ENCODE assay signal across 43 cellular contexts in genomic region chr7:139531094-139531493, GRCh38. TPM values are rescaled to one million over a fixed set of nuclear protein-coding genes. Genes with fewer than 3 reads are reported as not detected.
"Had no signal": no experiment of that assay in that cellular context is flagged by ENCODE, and none has a peak within 500 bp of the region (broad histone marks: within the 10 kb centered on the region; RNA-seq: fewer than 3 reads in every experiment).

No MANE protein-coding gene starts in this region.

- H3K9me3 Mint-ChIP-seq: activated naive CD4-positive, alpha-beta T cell treated with anti-CD3 and anti-CD28 coated beads for 36 hours; activated naive CD4-positive, alpha-beta T cell treated with anti-CD3 and anti-CD28 coated beads, Interleukin-2, amount 10 ng/mL, durations not matched to agents 7 days and 5 days; activated naive CD4-positive, alpha-beta T cell treated with anti-CD3 and anti-CD28 coated beads, Interleukin-2, amount 50 U/mL, for 24 hours; activated naive CD8-positive, alpha-beta T cell treated with anti-CD3 and anti-CD28 coated beads, Interleukin-2, amount 10 ng/mL, durations not matched to agents 7 days and 5 days; activated naive CD8-positive, alpha-beta T cell treated with anti-CD3 and anti-CD28 coated beads, Interleukin-2, amount 50 U/mL, for 24 hours; activated T-cell treated with anti-CD3 and anti-CD28 coated beads, Interleukin-2, amount 50 U/mL, for 24 hours; activated T-cell treated with anti-CD3 and anti-CD28 coated beads, Interleukin-2, amount 50 U/mL, for 4 hours; activated T-helper 1 cell treated with anti-CD3 and anti-CD28 coated beads, Interleukin-12 subunit alpha, Interleukin-12 subunit beta, Interleukin-2, Interleukin-4 antibody, amounts not matched to agents 30 ng/mL and 10 ng/mL and 1 ng/mL, durations not matched to agents 14 hours and 24 hours and 36 hours; activated T-helper 17 cell treated with anti-CD3 and anti-CD28 coated beads, Interleukin-2, amount 50 U/mL, for 72 hours; activated T-helper 2 cell treated with anti-CD3 and anti-CD28 coated beads, Interferon-gamma antibody, Interleukin-2, Interleukin-4, amounts not matched to agents 10 μg/mL and 5 μg/mL and 100 μg/mL, durations not matched to agents 14 hours and 24 hours and 36 hours; central memory CD8-positive, alpha-beta T cell had no signal

- ATAC-seq: activated naive CD4-positive, alpha-beta T cell treated with anti-CD3 and anti-CD28 coated beads, Interleukin-2, amount 50 U/mL, for 72 hours; activated naive CD8-positive, alpha-beta T cell treated with anti-CD3 and anti-CD28 coated beads, Interleukin-2, amount 50 U/mL, for 24 hours; activated T-cell treated with anti-CD3 and anti-CD28 coated beads, Interleukin-2, amount 50 U/mL, for 4 hours; activated T-cell treated with anti-CD3 and anti-CD28 coated beads, Interleukin-2, amount 50 U/mL, for 72 hours; activated T-helper 17 cell treated with anti-CD3 and anti-CD28 coated beads, Interleukin-2, amount 50 U/mL, for 72 hours; body of pancreas had no signal

- H3K27me3 ChIP-seq: adrenal gland, ascending aorta, body of pancreas, breast epithelium had no signal

- H3K4me1 Mint-ChIP-seq: activated T-helper 17 cell treated with anti-CD3 and anti-CD28 coated beads, Interleukin-2, amount 50 U/mL, for 72 hours; brain had no signal

- H3K27ac ChIP-seq: adrenal gland, ascending aorta, body of pancreas, brain microvascular endothelial cell, breast epithelium, cardiac muscle cell had no signal

- H3K27me3 Mint-ChIP-seq: activated naive CD8-positive, alpha-beta T cell had no signal

- H3K9me3 ChIP-seq: adrenal gland, ascending aorta, body of pancreas, breast epithelium had no signal

- H3K36me3 Mint-ChIP-seq: activated naive CD4-positive, alpha-beta T cell treated with anti-CD3 and anti-CD28 coated beads, Interleukin-2, amount 10 ng/mL, durations not matched to agents 7 days and 5 days; activated naive CD4-positive, alpha-beta T cell treated with anti-CD3 and anti-CD28 coated beads, Interleukin-2, amount 50 U/mL, for 24 hours; activated naive CD8-positive, alpha-beta T cell treated with anti-CD3 and anti-CD28 coated beads for 36 hours; activated naive CD8-positive, alpha-beta T cell treated with anti-CD3 and anti-CD28 coated beads, Interleukin-2, amount 10 ng/mL, durations not matched to agents 7 days and 5 days; brain had no signal

- DNase-seq: activated effector memory CD4-positive, alpha-beta T cell treated with anti-CD3 and anti-CD28 coated beads, Interleukin-2, amount 50 U/mL, for 16 hours; activated effector memory CD4-positive, alpha-beta T cell treated with Interleukin-2 at 50 U/mL for 16 hours; activated gamma-delta T cell; activated gamma-delta T cell treated with Interleukin-2 at 50 U/mL for 16 hours; activated naive CD4-positive, alpha-beta T cell; activated naive CD4-positive, alpha-beta T cell treated with anti-CD3 and anti-CD28 coated beads for 36 hours; activated naive CD4-positive, alpha-beta T cell treated with anti-CD3 and anti-CD28 coated beads, Interleukin-2, amount 10 ng/mL, durations not matched to agents 7 days and 5 days; activated naive CD4-positive, alpha-beta T cell treated with anti-CD3 and anti-CD28 coated beads, Interleukin-2, amount 50 U/mL, for 16 hours; activated naive CD4-positive, alpha-beta T cell treated with Interleukin-2 at 50 U/mL for 16 hours; activated naive CD8-positive, alpha-beta T cell treated with anti-CD3 and anti-CD28 coated beads for 36 hours; activated naive CD8-positive, alpha-beta T cell treated with anti-CD3 and anti-CD28 coated beads, Interleukin-2, amount 10 ng/mL, durations not matched to agents 7 days and 5 days; activated naive CD8-positive, alpha-beta T cell treated with anti-CD3 and anti-CD28 coated beads, Interleukin-2, amount 50 U/mL, for 24 hours; activated T-cell treated with anti-CD3 and anti-CD28 coated beads, Interleukin-2, amount 50 U/mL, for 1 hour; activated T-cell treated with anti-CD3 and anti-CD28 coated beads, Interleukin-2, amount 50 U/mL, for 24 hours; activated T-cell treated with anti-CD3 and anti-CD28 coated beads, Interleukin-2, amount 50 U/mL, for 4 hours; activated T-cell treated with anti-CD3 and anti-CD28 coated beads, Interleukin-2, amount 50 U/mL, for 48 hours; activated T-cell treated with anti-CD3 and anti-CD28 coated beads, Interleukin-2, amount 50 U/mL, for 72 hours; adrenal gland; amniotic stem cell; amygdala; anterior cingulate cortex; aorta; body of pancreas; brain microvascular endothelial cell; caudate nucleus; central memory CD4-positive, alpha-beta T cell; cerebellar nuclear complex had no signal

- FAIRE-seq: astrocyte, bronchial epithelial cell had no signal

- H3K36me3 ChIP-seq: adrenal gland, ascending aorta, brain microvascular endothelial cell, breast epithelium, cardiac muscle cell had no signal

- H3K4me3 Mint-ChIP-seq: activated naive CD4-positive, alpha-beta T cell treated with anti-CD3 and anti-CD28 coated beads for 36 hours; activated naive CD4-positive, alpha-beta T cell treated with anti-CD3 and anti-CD28 coated beads, Interleukin-2, amount 10 ng/mL, durations not matched to agents 7 days and 5 days; activated naive CD4-positive, alpha-beta T cell treated with anti-CD3 and anti-CD28 coated beads, Interleukin-2, amount 50 U/mL, for 24 hours; activated naive CD8-positive, alpha-beta T cell; activated naive CD8-positive, alpha-beta T cell treated with anti-CD3 and anti-CD28 coated beads for 36 hours; activated naive CD8-positive, alpha-beta T cell treated with anti-CD3 and anti-CD28 coated beads, Interleukin-2, amount 10 ng/mL, durations not matched to agents 7 days and 5 days; activated naive CD8-positive, alpha-beta T cell treated with anti-CD3 and anti-CD28 coated beads, Interleukin-2, amount 50 U/mL, for 24 hours; activated T-cell treated with anti-CD3 and anti-CD28 coated beads, Interleukin-2, amount 50 U/mL, for 24 hours; activated T-cell treated with anti-CD3 and anti-CD28 coated beads, Interleukin-2, amount 50 U/mL, for 4 hours; activated T-cell treated with anti-CD3 and anti-CD28 coated beads, Interleukin-2, amount 50 U/mL, for 72 hours; activated T-helper 1 cell treated with anti-CD3 and anti-CD28 coated beads, Interleukin-12 subunit alpha, Interleukin-12 subunit beta, Interleukin-2, Interleukin-4 antibody, amounts not matched to agents 30 ng/mL and 10 ng/mL and 1 ng/mL, durations not matched to agents 14 hours and 24 hours and 36 hours; activated T-helper 17 cell treated with anti-CD3 and anti-CD28 coated beads, Interleukin-2, amount 50 U/mL, for 72 hours; brain; central memory CD8-positive, alpha-beta T cell had no signal

- H3K27ac Mint-ChIP-seq: activated naive CD4-positive, alpha-beta T cell treated with anti-CD3 and anti-CD28 coated beads for 36 hours; activated naive CD4-positive, alpha-beta T cell treated with anti-CD3 and anti-CD28 coated beads, Interleukin-2, amount 10 ng/mL, durations not matched to agents 7 days and 5 days; activated naive CD4-positive, alpha-beta T cell treated with anti-CD3 and anti-CD28 coated beads, Interleukin-2, amount 50 U/mL, for 24 hours; activated naive CD4-positive, alpha-beta T cell treated with anti-CD3 and anti-CD28 coated beads, Interleukin-2, amount 50 U/mL, for 72 hours; activated naive CD8-positive, alpha-beta T cell; activated naive CD8-positive, alpha-beta T cell treated with anti-CD3 and anti-CD28 coated beads for 36 hours; activated naive CD8-positive, alpha-beta T cell treated with anti-CD3 and anti-CD28 coated beads, Interleukin-2, amount 10 ng/mL, durations not matched to agents 7 days and 5 days; activated naive CD8-positive, alpha-beta T cell treated with anti-CD3 and anti-CD28 coated beads, Interleukin-2, amount 50 U/mL, for 24 hours; activated T-cell treated with anti-CD3 and anti-CD28 coated beads, Interleukin-2, amount 50 U/mL, for 24 hours; activated T-cell treated with anti-CD3 and anti-CD28 coated beads, Interleukin-2, amount 50 U/mL, for 72 hours; activated T-helper 1 cell treated with anti-CD3 and anti-CD28 coated beads, Interleukin-12 subunit alpha, Interleukin-12 subunit beta, Interleukin-2, Interleukin-4 antibody, amounts not matched to agents 30 ng/mL and 10 ng/mL and 1 ng/mL, durations not matched to agents 14 hours and 24 hours and 36 hours; activated T-helper 17 cell treated with anti-CD3 and anti-CD28 coated beads, Interleukin-2, amount 50 U/mL, for 72 hours; activated T-helper 2 cell treated with anti-CD3 and anti-CD28 coated beads, Interferon-gamma antibody, Interleukin-2, Interleukin-4, amounts not matched to agents 10 μg/mL and 5 μg/mL and 100 μg/mL, durations not matched to agents 14 hours and 24 hours and 36 hours; brain had no signal

- H3K4me1 ChIP-seq: adrenal gland, ascending aorta, body of pancreas, breast epithelium had no signal

- H3K4me3 ChIP-seq: adrenal gland, ascending aorta, body of pancreas, breast epithelium, cardiac muscle cell had no signal

RNA-seq across cellular contexts. Expression of gene CLEC2L, which starts 7.6 kb away (rescaled TPM):
- total RNA-seq: activated naive CD4-positive, alpha-beta T cell treated with anti-CD3 and anti-CD28 coated beads for 36 hours; activated naive CD4-positive, alpha-beta T cell treated with anti-CD3 and anti-CD28 coated beads, Interleukin-2, amount 50 U/mL, for 72 hours; activated naive CD8-positive, alpha-beta T cell treated with anti-CD3 and anti-CD28 coated beads for 36 hours; activated naive CD8-positive, alpha-beta T cell treated with anti-CD3 and anti-CD28 coated beads, Interleukin-2, amount 10 ng/mL, durations not matched to agents 7 days and 5 days; activated T-cell treated with anti-CD3 and anti-CD28 coated beads, Interleukin-2, amount 50 U/mL, for 4 hours; activated T-cell treated with anti-CD3 and anti-CD28 coated beads, Interleukin-2, amount 50 U/mL, for 72 hours; activated T-helper 1 cell treated with anti-CD3 and anti-CD28 coated beads, Interleukin-12 subunit alpha, Interleukin-12 subunit beta, Interleukin-2, Interleukin-4 antibody, amounts not matched to agents 30 ng/mL and 10 ng/mL and 1 ng/mL, durations not matched to agents 14 hours and 24 hours and 36 hours; activated T-helper 17 cell treated with anti-CD3 and anti-CD28 coated beads, Interleukin-2, amount 50 U/mL, for 72 hours; activated T-helper 2 cell treated with anti-CD3 and anti-CD28 coated beads, Interferon-gamma antibody, Interleukin-2, Interleukin-4, amounts not matched to agents 10 μg/mL and 5 μg/mL and 100 μg/mL, durations not matched to agents 14 hours and 24 hours and 36 hours; aorta; ascending aorta; astrocyte; body of pancreas; breast epithelium; bronchial epithelial cell; cardiac septum; chondrocyte had no signal
- polyA plus RNA-seq: adrenal gland, aorta had no signal

RNA-seq across cellular contexts. Expression of gene KLRG2, which starts 47.6 kb away (rescaled TPM):
- total RNA-seq: activated naive CD8-positive, alpha-beta T cell treated with anti-CD3 and anti-CD28 coated beads, Interleukin-2, amount 10 ng/mL, durations not matched to agents 7 days and 5 days; activated T-helper 17 cell treated with anti-CD3 and anti-CD28 coated beads, Interleukin-2, amount 50 U/mL, for 72 hours; aorta; ascending aorta; cardiac muscle cell; cardiac septum; cerebellum; chondrocyte had no signal
- polyA plus RNA-seq: aorta, cardiac muscle cell had no signal
